ENCODE assay signal across 9 cellular contexts in genomic region chr2:127024769-127025356, GRCh38.
DNase-seq lines count a peak whose midpoint lies in the region; ATAC-seq and TF ChIP-seq lines count a peak whose summit lies in the region.
"Had no signal": no experiment of that assay in that cellular context is flagged by ENCODE, and none has a peak within 500 bp of the region (broad histone marks: within the 10 kb centered on the region; RNA-seq: fewer than 3 reads in every experiment).

No MANE protein-coding gene starts in this region.

- H3K27ac ChIP-seq in effector memory CD4-positive, alpha-beta T cell (ENCODE audit: insufficient read depth, low read length, poor library complexity, severe bottlenecking): no peak overlapping the region
- H3K27ac ChIP-seq in thyroid gland: no peak overlapping the region

- ATAC-seq in GM19035 (IDR thresholded peaks at IDR 0.05; ENCODE audit: unreplicated experiment) (peak; percentile 11), memory B cell (ENCODE audit: low read depth) (no peak), GM18505 (IDR thresholded peaks at IDR 0.05; ENCODE audit: unreplicated experiment) (no peak)

- peaks cover 8% of the 10 kb centered on the region for H3K4me1 ChIP-seq in effector memory CD4-positive, alpha-beta T cell (ENCODE audit: control insufficient read depth, insufficient read depth, low read length, poor library complexity, severe bottlenecking)
- H3K4me1 ChIP-seq in thyroid gland: peaks cover 7 to 15% of the 10 kb centered on the region in 2 donors

- H3K27me3 ChIP-seq in effector memory CD4-positive, alpha-beta T cell (replicated peaks; ENCODE audit: control insufficient read depth, insufficient read depth, low read length, poor library complexity, severe bottlenecking): no peaks in the 10 kb centered on the region
- H3K27me3 ChIP-seq in thyroid gland: peaks cover 4% of the 10 kb centered on the region

- intact Hi-C loops in thyroid gland (cut with DNase I): no loop called here

- WGBS in thyroid gland, 2 donors: 8 to 18% methylated on average over 8 to 26 of the region's 29 CpGs

- peaks cover 17% of the 10 kb centered on the region for H3K27me3 Mint-ChIP-seq in memory B cell

- peak overlapping the region; percentile 63 for H3K4me3 Mint-ChIP-seq in memory B cell

- peaks cover 8% of the 10 kb centered on the region for H3K9me3 Mint-ChIP-seq in memory B cell

- peaks cover 9% of the 10 kb centered on the region for H3K4me1 Mint-ChIP-seq in memory B cell

- peak overlapping the region; percentile 55 for H3K4me3 ChIP-seq in effector memory CD4-positive, alpha-beta T cell (ENCODE audit: insufficient read depth, low read depth, low read length, poor library complexity, severe bottlenecking)
- H3K4me3 ChIP-seq in thyroid gland (replicated peaks in 1 of 3): peak overlapping the region in 2 of 3 donors; percentile 10 to 15

- H3K27ac Mint-ChIP-seq in memory B cell: no peak overlapping the region

- no peaks in the 10 kb centered on the region for H3K9me3 ChIP-seq in effector memory CD4-positive, alpha-beta T cell (ENCODE audit: control insufficient read depth, low read length)
- H3K9me3 ChIP-seq in thyroid gland: no peaks in the 10 kb centered on the region
- H3K9me3 ChIP-seq: adrenal gland had no signal

- H3K36me3 Mint-ChIP-seq in memory B cell: no peaks in the 10 kb centered on the region

- TF ChIP-seq CTCF in thyroid gland (IDR thresholded peaks at IDR 0.05): peak in 2 of 6 experiments; percentile 28

- DNase-seq in ACHN: peak; percentile 64
- DNase-seq in NCI-H510A treated with DMSO at 0.1 percent for 48 hours (lab: John Stamatoyannopoulos, UW): peak; percentile 68
- no peak for DNase-seq in effector memory CD4-positive, alpha-beta T cell
- no peak for DNase-seq in memory B cell (ENCODE audit: low spot score in 2 of 2)
- DNase-seq in thyroid gland: peak; percentile 52 to 55
- DNase-seq in MV-4-11 (lab: John Stamatoyannopoulos, UW): no peak

- in situ Hi-C loops in ACHN (cut with HindIII; ENCODE audit: low pct_ligation_motif_present, low pct_unique_long_range_greater_than_20kb, low sequenced_read_pairs): no loop called here

- no peaks in the 10 kb centered on the region for H3K36me3 ChIP-seq in effector memory CD4-positive, alpha-beta T cell (ENCODE audit: control insufficient read depth, insufficient read depth, low read length)
- H3K36me3 ChIP-seq in thyroid gland: no peaks in the 10 kb centered on the region
- H3K36me3 ChIP-seq: adrenal gland had no signal

- TF ChIP-seq POLR2A in thyroid gland (IDR thresholded peaks at IDR 0.05): no peak
- TF ChIP-seq POLR2A in GM18505 (IDR thresholded peaks at IDR 0.05; ENCODE audit: borderline replicate concordance, extremely low read depth, insufficient read depth, insufficient read length): no peak

Comparison
In these comparisons a context has a peak if more than half of its experiments do, and no peak if none do; other contexts are left out.
1. DNase-seq: peak in ACHN (single experiment), NCI-H510A treated with DMSO at 0.1 percent for 48 hours (single experiment) and thyroid gland (2 of 2); none in effector memory CD4-positive, alpha-beta T cell (0 of 3), memory B cell (0 of 2) and MV-4-11 (single experiment).